ENCODE assay signal across 8 cellular contexts in genomic region chr6:33199687-33200233, GRCh38. TPM values are rescaled to one million over a fixed set of nuclear protein-coding genes. Genes with fewer than 3 reads are reported as not detected.
DNase-seq lines count a peak whose midpoint lies in the region; ATAC-seq, FAIRE-seq and TF ChIP-seq lines count a peak whose summit lies in the region.

No MANE protein-coding gene starts in this region.

- peak overlapping the region; percentile 80 to 99 (median 98) for H3K4me2 ChIP-seq in BLaER1 treated with 17β-estradiol and CSF1 and Interleukin-3, amounts not matched to agents 10 nM and 100 nM

- FAIRE-seq in GM19239 (lab: Jason Lieb, UNC) (peak; percentile 65), RCC 7860 (lab: Jason Lieb, UNC) (no peak)

- H4K20me1 ChIP-seq in BLaER1 treated with 17β-estradiol and CSF1 and Interleukin-3, amounts not matched to agents 10 nM and 100 nM = peaks cover 14 to 59% (median 30%) of the 10 kb centered on the region in 11 experiments; a peak in 18 of 22 replicates

- DNase-seq in GM19239 (ENCODE audit: insufficient read length, low spot score) (peak; percentile 68), RCC 7860 (ENCODE audit: low spot score) (peak; percentile 19), heart left ventricle (peak in 4 of 5 donors; percentile 78 to 87 (median 82)), psoas muscle (peak in 1 of 2 donors; percentile 89), occipital lobe (lab: John Stamatoyannopoulos, UW) (no peak)
- peak; percentile 87 for DNase-seq in activated naive CD4-positive, alpha-beta T cell treated with anti-CD3 and anti-CD28 coated beads, Interleukin-2, amount 10 ng/mL, durations not matched to agents 7 days and 5 days

- peaks cover 46 to 59% (median 51%) of the 10 kb centered on the region in 11 experiments for H3K36me3 ChIP-seq in BLaER1 treated with 17β-estradiol and CSF1 and Interleukin-3, amounts not matched to agents 10 nM and 100 nM
- H3K36me3 ChIP-seq in heart left ventricle (peaks cover 0 to 61% (median 47%) of the 10 kb centered on the region in 9 donors), psoas muscle (ENCODE audit: insufficient read depth in 1 of 2, low read depth in 1 of 2) (peaks cover 14 to 57% of the 10 kb centered on the region in 2 donors)

- CTCF ChIA-PET in activated naive CD4-positive, alpha-beta T cell treated with anti-CD3 and anti-CD28 coated beads, Interleukin-2, amount 10 ng/mL, durations not matched to agents 7 days and 5 days (lab: Charles Lee) = interaction anchor here (1.0 to 4.1 kb wide), 5 partner anchors 9 to 79 kb away, joined by 4 to 20 read pairs (median 4); no protein-coding TSS in a partner anchor

- TF ChIP-seq CTCF in heart left ventricle (IDR thresholded peaks at IDR 0.05) = no peak
- TF ChIP-seq CTCF in psoas muscle (IDR thresholded peaks at IDR 0.05) = no peak

- H3K9me3 ChIP-seq in BLaER1 treated with 17β-estradiol and CSF1 and Interleukin-3, amounts not matched to agents 10 nM and 100 nM (replicated peaks in 1 of 11) = no peaks in the 10 kb centered on the region
- H3K9me3 ChIP-seq in heart left ventricle = no peaks in the 10 kb centered on the region
- H3K9me3 ChIP-seq in psoas muscle = no peaks in the 10 kb centered on the region

- WGBS in heart left ventricle, 4 donors = 1 to 4% (median 3%) methylated on average over 10 to 26 of the region's 26 CpGs
- 2 to 3% (median 2%) methylated on average over 15 to 26 of the region's 26 CpGs for WGBS in psoas muscle, 3 donors

- no peak for TF ChIP-seq POLR2A in heart left ventricle (IDR thresholded peaks at IDR 0.05)

- peaks cover 0 to 2% (median 0%) of the 10 kb centered on the region in 11 experiments; a peak in 2 of 22 replicates for H3K27me3 ChIP-seq in BLaER1 treated with 17β-estradiol and CSF1 and Interleukin-3, amounts not matched to agents 10 nM and 100 nM
- H3K27me3 ChIP-seq in heart left ventricle (no peaks in the 10 kb centered on the region), psoas muscle (ENCODE audit: insufficient read depth in 3 of 3, low read length in 2 of 3) (no peaks in the 10 kb centered on the region)

- peaks cover 65% of the 10 kb centered on the region for H3K4me1 Mint-ChIP-seq in activated naive CD4-positive, alpha-beta T cell treated with anti-CD3 and anti-CD28 coated beads, Interleukin-2, amount 10 ng/mL, durations not matched to agents 7 days and 5 days

- intact Hi-C loops in heart left ventricle (cut with DNase I) = loop anchor here in 8 of 10 donors (1.0 to 10.0 kb wide), 10 partner anchors 35 to 1005 kb away; partner anchors contain the start of genes GPSM3 (in 1 of the 8), PBX2 (in 1 of the 8) and PHF1 (in 1 of the 8)
- intact Hi-C loops in psoas muscle (cut with DNase I) = loop anchor here (5.0 to 10.0 kb wide), 3 partner anchors 215 to 1005 kb away; partner anchors contain the start of genes CUTA (in 1 of the 2), GPSM3 (in 1 of the 2), PBX2 (in 1 of the 2) and PHF1 (in 1 of the 2)

- peak overlapping the region; percentile 95 to 100 (median 97) for H3K27ac ChIP-seq in BLaER1 treated with 17β-estradiol and CSF1 and Interleukin-3, amounts not matched to agents 10 nM and 100 nM
- H3K27ac ChIP-seq in heart left ventricle (peak overlapping the region; percentile 88 to 100 (median 98)), psoas muscle (peak overlapping the region; percentile 92)

- peak overlapping the region; percentile 88 for H3K27ac Mint-ChIP-seq in activated naive CD4-positive, alpha-beta T cell treated with anti-CD3 and anti-CD28 coated beads, Interleukin-2, amount 10 ng/mL, durations not matched to agents 7 days and 5 days

- H3K4me1 ChIP-seq in BLaER1 treated with 17β-estradiol and CSF1 and Interleukin-3, amounts not matched to agents 10 nM and 100 nM = peaks cover 36 to 63% (median 55%) of the 10 kb centered on the region in 10 experiments
- H3K4me1 ChIP-seq in heart left ventricle (peaks cover 10 to 77% (median 51%) of the 10 kb centered on the region in 12 donors), psoas muscle (peaks cover 32% of the 10 kb centered on the region)

- H3K4me3 ChIP-seq in BLaER1 treated with 17β-estradiol and CSF1 and Interleukin-3, amounts not matched to agents 10 nM and 100 nM = peak overlapping the region; percentile 65 to 98 (median 90)
- peak overlapping the region; percentile 59 to 98 (median 80) for H3K4me3 ChIP-seq in heart left ventricle
- H3K4me3 ChIP-seq in psoas muscle = peak overlapping the region; percentile 81

- peak overlapping the region; percentile 93 to 100 (median 98) for H3K9ac ChIP-seq in BLaER1 treated with 17β-estradiol and CSF1 and Interleukin-3, amounts not matched to agents 10 nM and 100 nM

- ATAC-seq in HG03442 (IDR thresholded peaks at IDR 0.05; ENCODE audit: unreplicated experiment) (peak; percentile 18), heart left ventricle (peak in 3 of 4 donors; percentile 11 to 55 (median 31)), psoas muscle (peak; percentile 52 to 70 (median 66))

- peaks cover 61% of the 10 kb centered on the region for H3K36me3 Mint-ChIP-seq in activated naive CD4-positive, alpha-beta T cell treated with anti-CD3 and anti-CD28 coated beads, Interleukin-2, amount 10 ng/mL, durations not matched to agents 7 days and 5 days

- H3K9me3 Mint-ChIP-seq in activated naive CD4-positive, alpha-beta T cell treated with anti-CD3 and anti-CD28 coated beads, Interleukin-2, amount 10 ng/mL, durations not matched to agents 7 days and 5 days = no peaks in the 10 kb centered on the region

- peak overlapping the region; percentile 98 for H3K4me3 Mint-ChIP-seq in activated naive CD4-positive, alpha-beta T cell treated with anti-CD3 and anti-CD28 coated beads, Interleukin-2, amount 10 ng/mL, durations not matched to agents 7 days and 5 days

- H3K27me3 Mint-ChIP-seq in activated naive CD4-positive, alpha-beta T cell treated with anti-CD3 and anti-CD28 coated beads, Interleukin-2, amount 10 ng/mL, durations not matched to agents 7 days and 5 days = no peaks in the 10 kb centered on the region

RNA-seq across cellular contexts. Expression of gene RXRB, which starts 0.7 kb away (rescaled TPM):
- total RNA-seq in heart left ventricle (10 to 100 TPM; 20.7 to 39.6 (median 33.4) TPM), psoas muscle (10 to 100 TPM; 31.3 to 43.7 (median 36.0) TPM), occipital lobe (22.6 TPM)
- polyA plus RNA-seq in heart left ventricle (10 to 100 TPM; 24.6 to 29.8 TPM), psoas muscle (10 to 100 TPM; 19.2 to 45.9 (median 29.3) TPM)

RNA-seq across cellular contexts. Expression of gene SLC39A7, which starts 0.9 kb away (rescaled TPM):
- 10 to 100 TPM; 42.4 to 70.4 (median 55.3) TPM for total RNA-seq in heart left ventricle
- polyA plus RNA-seq in heart left ventricle = 100 to 1,000 TPM in 1 of 2 donors, 10 to 100 TPM in 1; 39.9 to 197 TPM
- 10 to 100 TPM; 17.6 to 41.4 (median 28.4) TPM for total RNA-seq in psoas muscle
- 100 to 1,000 TPM in 1 of 3 donors, 10 to 100 TPM in 2; 44.8 to 126 (median 53.5) TPM for polyA plus RNA-seq in psoas muscle
- 34.8 TPM for total RNA-seq in occipital lobe

RNA-seq across cellular contexts. Expression of gene HSD17B8, which starts 4.7 kb away (rescaled TPM):
- total RNA-seq in heart left ventricle (10 to 100 TPM; 15.8 to 31.7 (median 18.8) TPM), psoas muscle (10 to 100 TPM in 3 of 4 donors, 1 to 10 TPM in 1; 5.3 to 18.9 (median 11.9) TPM), occipital lobe (4.5 TPM)
- polyA plus RNA-seq in heart left ventricle (10 to 100 TPM; 16.7 to 17.9 TPM), psoas muscle (10 to 100 TPM in 2 of 3 donors, 1 to 10 TPM in 1; 9.6 to 12.3 (median 10.2) TPM)

RNA-seq across cellular contexts. Expression of gene COL11A2, which starts 7.5 kb away (rescaled TPM):
- total RNA-seq in heart left ventricle = 1 to 10 TPM in 4 of 9 donors, under 1 TPM in 5; 0.42 to 2.3 (median 0.93) TPM
- 1 to 10 TPM in 1 of 2 donors, under 1 TPM in 1; 0.39 to 4.9 TPM for polyA plus RNA-seq in heart left ventricle
- 1 to 10 TPM in 1 of 4 donors, under 1 TPM in 3; 0.27 to 1.3 (median 0.51) TPM for total RNA-seq in psoas muscle
- under 1 TPM; 0.35 to 0.69 (median 0.61) TPM for polyA plus RNA-seq in psoas muscle
- 0.94 TPM for total RNA-seq in occipital lobe

RNA-seq across cellular contexts. Expression of gene RING1, which starts 8.5 kb away (rescaled TPM):
- 10 to 100 TPM in 8 of 9 donors, 1 to 10 TPM in 1; 8.4 to 32.2 (median 27.3) TPM for total RNA-seq in heart left ventricle
- polyA plus RNA-seq in heart left ventricle = 10 to 100 TPM; 26.2 to 36.9 TPM
- 10 to 100 TPM; 27.9 to 31.6 (median 29.1) TPM for total RNA-seq in psoas muscle
- 10 to 100 TPM; 29.9 to 39.4 (median 34.6) TPM for polyA plus RNA-seq in psoas muscle
- 20.6 TPM for total RNA-seq in occipital lobe
